Comparison of ENCODE assay signal across 2 cellular contexts in the genomic region with DNA sequence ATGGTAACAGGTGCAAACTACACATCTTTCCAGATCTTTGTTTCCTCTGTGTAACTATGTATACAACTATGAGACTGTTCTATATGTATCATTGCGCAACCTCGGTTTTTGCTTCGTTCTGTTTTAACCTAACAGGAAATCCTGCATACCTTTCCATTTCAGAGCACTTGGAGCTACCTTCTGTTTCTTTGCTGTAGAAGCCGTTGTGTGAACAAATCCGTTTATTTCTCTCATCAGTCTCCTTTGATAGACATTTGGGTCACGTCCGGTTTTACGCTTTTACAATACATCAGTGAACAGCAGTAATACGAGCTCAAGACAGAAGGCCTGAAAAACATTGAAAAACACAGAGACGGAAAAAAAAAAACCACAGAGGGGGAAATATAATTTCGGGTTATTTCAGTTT.
TF ChIP-seq lines count a peak whose summit lies in the region.

No MANE protein-coding gene starts in this region.

TF ChIP-seq in SK-N-SH, 30 proteins besides CTCF, POLR2A, EP300 and RAD21:
- no peak for TF ChIP-seq REST (IDR thresholded peaks at IDR 0.05; ENCODE audit: low read depth, low read length)
- TF ChIP-seq TCF12 (IDR thresholded peaks at IDR 0.05), result no peak
- TF ChIP-seq NRF1 (IDR thresholded peaks at IDR 0.05; ENCODE audit: low read depth, low read length), result no peak
- TF ChIP-seq GABPA (IDR thresholded peaks at IDR 0.05; ENCODE audit: low read depth), result no peak
- no peak for TF ChIP-seq GATA2 (CRISPR knock-in tag; IDR thresholded peaks at IDR 0.05)
- TF ChIP-seq YY1 (IDR thresholded peaks at IDR 0.05; ENCODE audit: low read depth), result no peak

TF ChIP-seq in SK-N-SH treated with all-trans-retinoic acid at 6 μM for 48 hours, 23 proteins besides CTCF, POLR2A, EP300 and RAD21 (continued from another document):
- TF ChIP-seq TSHZ2 (CRISPR knock-in tag; IDR thresholded peaks at IDR 0.05) (no peak), PPARA (CRISPR knock-in tag; IDR thresholded peaks at IDR 0.05; ENCODE audit: borderline replicate concordance) (no peak), ZFP3 (CRISPR knock-in tag; IDR thresholded peaks at IDR 0.05) (no peak), ISL1 (CRISPR knock-in tag; IDR thresholded peaks at IDR 0.05) (no peak; the same call in 1 of the 2 replicates), CREB5 (CRISPR knock-in tag; IDR thresholded peaks at IDR 0.05; ENCODE audit: low read depth) (no peak)
- TF ChIP-seq, protein P1, sequence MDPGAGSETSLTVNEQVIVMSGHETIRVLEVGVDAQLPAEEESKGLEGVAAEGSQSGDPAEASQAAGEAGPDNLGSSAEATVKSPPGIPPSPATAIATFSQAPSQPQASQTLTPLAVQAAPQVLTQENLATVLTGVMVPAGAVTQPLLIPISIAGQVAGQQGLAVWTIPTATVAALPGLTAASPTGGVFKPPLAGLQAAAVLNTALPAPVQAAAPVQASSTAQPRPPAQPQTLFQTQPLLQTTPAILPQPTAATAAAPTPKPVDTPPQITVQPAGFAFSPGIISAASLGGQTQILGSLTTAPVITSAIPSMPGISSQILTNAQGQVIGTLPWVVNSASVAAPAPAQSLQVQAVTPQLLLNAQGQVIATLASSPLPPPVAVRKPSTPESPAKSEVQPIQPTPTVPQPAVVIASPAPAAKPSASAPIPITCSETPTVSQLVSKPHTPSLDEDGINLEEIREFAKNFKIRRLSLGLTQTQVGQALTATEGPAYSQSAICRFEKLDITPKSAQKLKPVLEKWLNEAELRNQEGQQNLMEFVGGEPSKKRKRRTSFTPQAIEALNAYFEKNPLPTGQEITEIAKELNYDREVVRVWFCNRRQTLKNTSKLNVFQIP (CRISPR knock-in tag; IDR thresholded peaks at IDR 0.05; ENCODE audit: borderline replicate concordance, low read depth), result no peak
- TF ChIP-seq, protein P2, sequence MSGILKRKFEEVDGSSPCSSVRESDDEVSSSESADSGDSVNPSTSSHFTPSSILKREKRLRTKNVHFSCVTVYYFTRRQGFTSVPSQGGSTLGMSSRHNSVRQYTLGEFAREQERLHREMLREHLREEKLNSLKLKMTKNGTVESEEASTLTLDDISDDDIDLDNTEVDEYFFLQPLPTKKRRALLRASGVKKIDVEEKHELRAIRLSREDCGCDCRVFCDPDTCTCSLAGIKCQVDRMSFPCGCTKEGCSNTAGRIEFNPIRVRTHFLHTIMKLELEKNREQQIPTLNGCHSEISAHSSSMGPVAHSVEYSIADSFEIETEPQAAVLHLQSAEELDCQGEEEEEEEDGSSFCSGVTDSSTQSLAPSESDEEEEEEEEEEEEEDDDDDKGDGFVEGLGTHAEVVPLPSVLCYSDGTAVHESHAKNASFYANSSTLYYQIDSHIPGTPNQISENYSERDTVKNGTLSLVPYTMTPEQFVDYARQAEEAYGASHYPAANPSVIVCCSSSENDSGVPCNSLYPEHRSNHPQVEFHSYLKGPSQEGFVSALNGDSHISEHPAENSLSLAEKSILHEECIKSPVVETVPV (CRISPR knock-in tag; IDR thresholded peaks at IDR 0.05), result no peak
